ENCODE assay signal across 8 cellular contexts in the genomic region with DNA sequence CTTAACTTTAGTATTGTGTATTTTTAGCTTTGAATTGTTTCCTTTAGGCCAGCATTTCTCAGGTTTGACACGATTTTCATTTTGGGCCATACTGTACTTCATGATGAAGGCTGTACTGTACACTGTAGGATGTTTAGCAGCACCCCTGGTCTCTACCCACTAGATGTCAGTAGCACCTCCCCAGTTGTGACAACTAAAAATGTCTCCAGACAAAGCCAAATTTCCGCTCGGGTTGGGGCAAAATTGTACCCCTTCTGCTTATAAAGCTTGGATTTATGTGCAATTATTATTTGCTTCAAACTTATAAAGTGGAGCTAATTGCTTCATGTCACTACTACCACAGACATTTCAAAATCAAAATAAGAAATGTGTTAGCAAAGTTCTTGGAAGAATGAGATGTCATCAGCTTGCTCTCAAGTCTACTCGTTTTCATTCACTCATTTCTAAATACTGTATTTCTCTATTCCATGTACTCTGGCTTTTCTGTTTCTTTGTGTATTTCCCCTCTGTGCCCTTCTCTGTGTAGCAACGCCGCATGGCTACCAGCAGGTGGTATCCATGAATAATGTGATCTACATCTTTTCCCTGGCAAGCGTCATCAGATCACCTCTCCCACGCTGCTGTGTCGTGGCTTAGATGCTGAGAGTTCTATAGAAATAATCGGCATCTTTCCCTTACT. TPM values are rescaled to one million over a fixed set of nuclear protein-coding genes. Genes with fewer than 3 reads are reported as not detected.
DNase-seq lines count a peak whose midpoint lies in the region; ATAC-seq and TF ChIP-seq lines count a peak whose summit lies in the region.

No MANE protein-coding gene starts in this region.

- H3K4me1 ChIP-seq in gastroesophageal sphincter = no peaks in the 10 kb centered on the region

- peak; percentile 65 for ATAC-seq in GM18511 (IDR thresholded peaks at IDR 0.05; ENCODE audit: unreplicated experiment)
- ATAC-seq in HG03159 (IDR thresholded peaks at IDR 0.05; ENCODE audit: unreplicated experiment) = no peak
- ATAC-seq in GM21515 (IDR thresholded peaks at IDR 0.05; ENCODE audit: unreplicated experiment) = no peak
- no peak for ATAC-seq in gastroesophageal sphincter

- H3K9me3 ChIP-seq in gastroesophageal sphincter = no peaks in the 10 kb centered on the region

- H3K4me3 ChIP-seq in choroid plexus epithelial cell (ENCODE audit: low read depth, low read length) = no peak overlapping the region
- H3K4me3 ChIP-seq in gastroesophageal sphincter = no peak overlapping the region

- no peaks in the 10 kb centered on the region for H3K27me3 ChIP-seq in gastroesophageal sphincter

- WGBS in gastroesophageal sphincter (ENCODE audit: low coverage in 1 of 2), 2 donors = 26% methylated on average over 10 of the region's 10 CpGs

- no peak for TF ChIP-seq EP300 in gastroesophageal sphincter (IDR thresholded peaks at IDR 0.05)

- TF ChIP-seq POLR2A in gastroesophageal sphincter (IDR thresholded peaks at IDR 0.05) = no peak

- TF ChIP-seq CTCF in 22Rv1 (IDR thresholded peaks at IDR 0.05) = peak; percentile 84
- TF ChIP-seq CTCF in choroid plexus epithelial cell (conservative IDR thresholded peaks at IDR 0.05; ENCODE audit: low read depth, low read length) = peak; percentile 69
- no peak for TF ChIP-seq CTCF in gastroesophageal sphincter (IDR thresholded peaks at IDR 0.05)

- DNase-seq in NCI-H2171 treated with DMSO at 0.1 percent for 48 hours (lab: John Stamatoyannopoulos, UW) = peak; percentile 61
- DNase-seq in choroid plexus epithelial cell (ENCODE audit: low read depth) = peak; percentile 56
- DNase-seq in renal cortical epithelial cell (ENCODE audit: low read depth) = peak; percentile 46

- no peak overlapping the region for H3K27ac ChIP-seq in 22Rv1
- H3K27ac ChIP-seq in gastroesophageal sphincter = no peak overlapping the region

- H3K36me3 ChIP-seq in gastroesophageal sphincter = no peaks in the 10 kb centered on the region

RNA-seq across cellular contexts. Expression of a gene that starts 47.7 kb away (rescaled TPM):
- total RNA-seq in renal cortical epithelial cell (0.17 and 2.8 TPM in 2 replicates), gastroesophageal sphincter (under 1 TPM in 1 of 4 donors, not detected in 3; 0.27 TPM)

Comparison
In these comparisons a context has a peak if more than half of its experiments do, and no peak if none do; other contexts are left out.
1. CTCF ChIP-seq: peak in 22Rv1 (single experiment) and choroid plexus epithelial cell (single experiment); none in gastroesophageal sphincter (0 of 4).
2. Peak in every context shown above with its lines, with median percentiles within 50 percentile points of each other: DNase-seq.